ENCODE assay signal across 1 cellular context in the genomic region with DNA sequence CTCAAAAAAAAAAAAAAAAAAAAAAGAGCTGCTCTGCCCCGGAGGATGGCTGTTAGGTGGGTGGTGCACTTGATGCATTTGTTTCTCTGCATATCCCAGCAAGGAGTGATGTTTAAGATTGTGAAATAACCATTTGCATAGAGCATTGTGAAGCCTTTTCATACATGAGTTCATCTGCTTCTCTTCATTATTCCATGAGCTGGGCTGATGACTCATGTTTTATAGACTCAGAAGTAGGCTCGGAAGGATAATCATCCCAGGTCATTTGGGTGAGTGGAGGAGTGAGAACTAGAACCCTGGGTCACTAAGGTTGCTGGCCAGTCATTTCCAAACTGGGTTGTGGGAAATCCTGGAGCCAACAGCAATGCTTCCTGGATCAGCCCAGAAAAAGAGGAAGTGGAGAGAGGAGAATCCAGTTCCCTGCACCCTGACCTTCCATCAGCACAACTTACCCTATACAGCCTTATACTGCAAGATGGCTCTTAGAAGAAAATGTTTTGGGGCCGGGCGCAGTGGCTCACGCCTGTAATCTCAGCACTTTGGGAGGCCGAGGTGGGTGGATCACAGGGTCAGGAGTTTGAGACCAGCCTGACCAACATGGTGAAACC.
TF ChIP-seq lines count a peak whose summit lies in the region.

No MANE protein-coding gene starts in this region.

TF ChIP-seq in HepG2, 621 proteins besides CTCF, POLR2A, EP300 and RAD21:
- TF ChIP-seq CEBPB (IDR thresholded peaks at IDR 0.05; ENCODE audit: borderline replicate concordance, low read depth, low read length) (peak; percentile 31; the same call in 1 of the 2 replicates), ZNF12 (CRISPR knock-in tag; IDR thresholded peaks at IDR 0.05) (peak; percentile 42; the same call in 1 of the 2 replicates), ZNF510 (CRISPR knock-in tag; IDR thresholded peaks at IDR 0.05; ENCODE audit: low read depth) (no peak)
- TF ChIP-seq, protein P1, sequence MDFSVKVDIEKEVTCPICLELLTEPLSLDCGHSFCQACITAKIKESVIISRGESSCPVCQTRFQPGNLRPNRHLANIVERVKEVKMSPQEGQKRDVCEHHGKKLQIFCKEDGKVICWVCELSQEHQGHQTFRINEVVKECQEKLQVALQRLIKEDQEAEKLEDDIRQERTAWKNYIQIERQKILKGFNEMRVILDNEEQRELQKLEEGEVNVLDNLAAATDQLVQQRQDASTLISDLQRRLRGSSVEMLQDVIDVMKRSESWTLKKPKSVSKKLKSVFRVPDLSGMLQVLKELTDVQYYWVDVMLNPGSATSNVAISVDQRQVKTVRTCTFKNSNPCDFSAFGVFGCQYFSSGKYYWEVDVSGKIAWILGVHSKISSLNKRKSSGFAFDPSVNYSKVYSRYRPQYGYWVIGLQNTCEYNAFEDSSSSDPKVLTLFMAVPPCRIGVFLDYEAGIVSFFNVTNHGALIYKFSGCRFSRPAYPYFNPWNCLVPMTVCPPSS (IDR thresholded peaks at IDR 0.05) = no peak
- TF ChIP-seq, protein P2, sequence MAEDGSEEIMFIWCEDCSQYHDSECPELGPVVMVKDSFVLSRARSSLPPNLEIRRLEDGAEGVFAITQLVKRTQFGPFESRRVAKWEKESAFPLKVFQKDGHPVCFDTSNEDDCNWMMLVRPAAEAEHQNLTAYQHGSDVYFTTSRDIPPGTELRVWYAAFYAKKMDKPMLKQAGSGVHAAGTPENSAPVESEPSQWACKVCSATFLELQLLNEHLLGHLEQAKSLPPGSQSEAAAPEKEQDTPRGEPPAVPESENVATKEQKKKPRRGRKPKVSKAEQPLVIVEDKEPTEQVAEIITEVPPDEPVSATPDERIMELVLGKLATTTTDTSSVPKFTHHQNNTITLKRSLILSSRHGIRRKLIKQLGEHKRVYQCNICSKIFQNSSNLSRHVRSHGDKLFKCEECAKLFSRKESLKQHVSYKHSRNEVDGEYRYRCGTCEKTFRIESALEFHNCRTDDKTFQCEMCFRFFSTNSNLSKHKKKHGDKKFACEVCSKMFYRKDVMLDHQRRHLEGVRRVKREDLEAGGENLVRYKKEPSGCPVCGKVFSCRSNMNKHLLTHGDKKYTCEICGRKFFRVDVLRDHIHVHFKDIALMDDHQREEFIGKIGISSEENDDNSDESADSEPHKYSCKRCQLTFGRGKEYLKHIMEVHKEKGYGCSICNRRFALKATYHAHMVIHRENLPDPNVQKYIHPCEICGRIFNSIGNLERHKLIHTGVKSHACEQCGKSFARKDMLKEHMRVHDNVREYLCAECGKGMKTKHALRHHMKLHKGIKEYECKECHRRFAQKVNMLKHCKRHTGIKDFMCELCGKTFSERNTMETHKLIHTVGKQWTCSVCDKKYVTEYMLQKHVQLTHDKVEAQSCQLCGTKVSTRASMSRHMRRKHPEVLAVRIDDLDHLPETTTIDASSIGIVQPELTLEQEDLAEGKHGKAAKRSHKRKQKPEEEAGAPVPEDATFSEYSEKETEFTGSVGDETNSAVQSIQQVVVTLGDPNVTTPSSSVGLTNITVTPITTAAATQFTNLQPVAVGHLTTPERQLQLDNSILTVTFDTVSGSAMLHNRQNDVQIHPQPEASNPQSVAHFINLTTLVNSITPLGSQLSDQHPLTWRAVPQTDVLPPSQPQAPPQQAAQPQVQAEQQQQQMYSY (CRISPR knock-in tag; IDR thresholded peaks at IDR 0.05) = peak; percentile 64; the same call in 1 of the 2 replicates
TF ChIP-seq in HepG2: peak in this region for 3.
